In the genomic region with DNA sequence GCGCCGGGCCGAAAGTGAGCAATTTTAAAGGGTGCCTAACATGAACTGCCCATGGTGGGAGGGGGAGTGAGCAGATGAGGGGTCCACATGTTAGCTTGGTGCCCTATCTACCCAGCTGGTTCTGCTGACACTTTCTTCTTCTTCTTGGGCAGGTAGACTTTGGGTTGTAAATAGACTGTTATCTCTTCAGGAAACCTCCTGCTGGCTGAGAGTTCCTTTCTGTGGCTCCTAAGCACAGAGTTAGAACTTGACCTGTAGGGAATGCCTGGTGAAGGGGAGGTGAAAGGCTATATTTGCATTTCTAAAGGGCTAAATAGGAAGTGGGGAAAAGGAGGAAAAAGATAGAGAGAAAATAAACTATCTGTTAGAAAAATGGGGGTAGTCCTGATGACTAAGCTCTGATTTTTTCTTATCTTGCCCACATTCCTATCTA, we compare ENCODE assay signal across 2 cellular contexts.
TF ChIP-seq lines count a peak whose summit lies in the region.

No MANE protein-coding gene starts in this region.

TF ChIP-seq in IMR-90, 13 proteins besides CTCF, POLR2A, EP300 and RAD21:
- no peak for TF ChIP-seq RFX5 (IDR thresholded peaks at IDR 0.05; ENCODE audit: low read depth, low read length)
- no peak for TF ChIP-seq MAZ (IDR thresholded peaks at IDR 0.05; ENCODE audit: borderline replicate concordance, low read depth, low read length)
- TF ChIP-seq, protein P1, sequence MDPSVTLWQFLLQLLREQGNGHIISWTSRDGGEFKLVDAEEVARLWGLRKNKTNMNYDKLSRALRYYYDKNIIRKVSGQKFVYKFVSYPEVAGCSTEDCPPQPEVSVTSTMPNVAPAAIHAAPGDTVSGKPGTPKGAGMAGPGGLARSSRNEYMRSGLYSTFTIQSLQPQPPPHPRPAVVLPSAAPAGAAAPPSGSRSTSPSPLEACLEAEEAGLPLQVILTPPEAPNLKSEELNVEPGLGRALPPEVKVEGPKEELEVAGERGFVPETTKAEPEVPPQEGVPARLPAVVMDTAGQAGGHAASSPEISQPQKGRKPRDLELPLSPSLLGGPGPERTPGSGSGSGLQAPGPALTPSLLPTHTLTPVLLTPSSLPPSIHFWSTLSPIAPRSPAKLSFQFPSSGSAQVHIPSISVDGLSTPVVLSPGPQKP (IDR thresholded peaks at IDR 0.05; ENCODE audit: borderline replicate concordance, low read depth, low read length) = no peak
- no peak for TF ChIP-seq FOS (IDR thresholded peaks at IDR 0.05; ENCODE audit: low read depth, low read length)
- TF ChIP-seq RCOR1 (IDR thresholded peaks at IDR 0.05; ENCODE audit: insufficient replicate concordance, low read length) = no peak
- no peak for TF ChIP-seq NFE2L2 (IDR thresholded peaks at IDR 0.05; ENCODE audit: low read depth, low read length)
- no peak for TF ChIP-seq MXI1 (IDR thresholded peaks at IDR 0.05; ENCODE audit: borderline replicate concordance, low read depth, low read length)

TF ChIP-seq in endothelial cell of umbilical vein, 7 proteins besides CTCF, POLR2A, EP300 and RAD21:
- TF ChIP-seq EZH2 (IDR thresholded peaks at IDR 0.05; ENCODE audit: borderline replicate concordance, low read depth, low read length, severe bottlenecking) (no peak), GATA2 (IDR thresholded peaks at IDR 0.05; ENCODE audit: insufficient read depth, insufficient read length, low read depth, low read length) (peak; percentile 58)
- TF ChIP-seq, protein P2, sequence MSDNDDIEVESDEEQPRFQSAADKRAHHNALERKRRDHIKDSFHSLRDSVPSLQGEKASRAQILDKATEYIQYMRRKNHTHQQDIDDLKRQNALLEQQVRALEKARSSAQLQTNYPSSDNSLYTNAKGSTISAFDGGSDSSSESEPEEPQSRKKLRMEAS (IDR thresholded peaks at IDR 0.05; ENCODE audit: insufficient read depth, insufficient read length) = no peak
